Comparison of ENCODE assay signal across 11 cellular contexts in the genomic region with DNA sequence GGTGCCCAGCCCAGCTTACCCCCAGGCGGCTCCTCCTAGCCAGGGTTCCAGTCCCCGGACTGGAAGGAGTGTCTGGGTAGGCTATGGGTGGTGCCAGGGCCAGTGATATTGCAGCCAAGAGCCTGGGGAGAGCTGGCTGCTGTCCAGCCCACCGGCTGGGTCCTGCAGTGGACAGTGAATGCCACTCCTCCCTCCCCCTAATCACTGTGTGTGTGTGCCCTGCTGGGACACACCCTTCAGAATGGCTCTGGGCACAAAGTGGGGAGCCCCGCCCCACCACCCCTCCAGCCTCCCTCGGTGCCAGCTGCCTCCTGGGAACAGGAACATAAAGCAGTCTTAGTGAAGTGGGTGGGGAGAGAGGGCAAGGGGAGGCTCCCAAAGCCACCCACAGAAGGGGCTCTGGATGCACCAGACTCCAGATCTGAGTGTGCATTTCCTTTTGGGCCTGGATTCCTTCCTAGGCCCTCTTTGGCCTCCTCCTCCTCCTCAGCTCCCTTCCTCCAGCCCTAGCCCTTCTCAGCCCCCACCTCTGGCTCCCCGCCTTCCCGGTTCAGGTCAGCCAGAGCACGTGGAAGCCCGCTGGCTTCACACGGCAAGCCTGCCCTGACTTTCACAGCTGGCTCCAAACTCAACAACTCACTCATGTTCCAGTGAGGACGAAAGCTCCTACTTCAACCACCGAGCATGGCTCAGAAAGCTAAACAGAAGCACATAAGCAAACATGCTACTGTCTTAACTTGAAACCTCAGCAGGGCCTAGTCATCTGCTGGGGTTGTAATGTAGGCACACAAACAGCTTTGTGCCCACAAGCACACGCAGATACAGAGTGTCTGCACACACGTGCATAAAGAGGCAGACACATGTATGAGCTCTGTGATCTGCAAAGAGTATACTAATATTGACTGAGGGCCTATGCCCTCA.
DNase-seq lines count a peak whose midpoint lies in the region; ATAC-seq and TF ChIP-seq lines count a peak whose summit lies in the region.
"Had no signal": no experiment of that assay in that cellular context is flagged by ENCODE, and none has a peak within 500 bp of the region (broad histone marks: within the 10 kb centered on the region; RNA-seq: fewer than 3 reads in every experiment).

No MANE protein-coding gene starts in this region.

- H3K4me3 ChIP-seq in skin epidermis: no peak overlapping the region

- intact Hi-C loops in left ventricle myocardium superior (cut with micrococcal nuclease): no loop called here

- POLR2A ChIA-PET in GM10248 (lab: Yijun Ruan, JAX): no interaction called here

- peak overlapping the region in 18 of 21 experiments; percentile 16 to 97 (median 54) for H3K27ac ChIP-seq in skin epidermis

- DNase-seq in HT-29 (ENCODE audit: low spot score) (peak; percentile 80), NCI-H748 treated with DMSO at 0.1 percent for 48 hours (lab: John Stamatoyannopoulos, UW) (peak; percentile 57), left ventricle myocardium superior (peak; percentile 84), GM10248 (ENCODE audit: extremely low spot score) (no peak), NCI-H1930 (lab: John Stamatoyannopoulos, UW) (no peak)
- DNase-seq: activated CD4-positive, CD25-positive, alpha-beta regulatory T cell; activated naive CD4-positive, alpha-beta T cell treated with anti-CD3 and anti-CD28 coated beads for 36 hours; immature natural killer cell had no signal

- CTCF ChIA-PET in GM10248 (lab: Yijun Ruan, JAX): interaction anchor here (1.5 kb wide), 1 partner anchor 21 kb away, joined by 3 read pairs; no protein-coding TSS in a partner anchor

- TF ChIP-seq CTCF in GM10248 (IDR thresholded peaks at IDR 0.05; ENCODE audit: control extremely low read depth, extremely low read depth, low read depth, missing control alignments): no peak

- peak; percentile 87 for ATAC-seq in left ventricle myocardium superior
- no peak for ATAC-seq in HG03354 (IDR thresholded peaks at IDR 0.05; ENCODE audit: poor library complexity, severe bottlenecking, unreplicated experiment)
- no peak for ATAC-seq in HG03139 (IDR thresholded peaks at IDR 0.05; ENCODE audit: unreplicated experiment)

Comparison
In these comparisons a context has a peak if more than half of its experiments do, and no peak if none do; other contexts are left out.
1. DNase-seq: peak in HT-29 (single experiment), NCI-H748 treated with DMSO at 0.1 percent for 48 hours (single experiment) and left ventricle myocardium superior (single experiment); none in GM10248 (single experiment) and NCI-H1930 (0 of 2).